Comparison of ENCODE assay signal across 8 cellular contexts in genomic region chr6:158284340-158285210, GRCh38. TPM values are rescaled to one million over a fixed set of nuclear protein-coding genes. Genes with fewer than 3 reads are reported as not detected.
DNase-seq lines count a peak whose midpoint lies in the region; ATAC-seq and TF ChIP-seq lines count a peak whose summit lies in the region.

No MANE protein-coding gene starts in this region.

- BruUV-seq in PC-3 (replicated peaks; lab: Mats Ljungman, UMichigan): no TSS peak

- no peak overlapping the region for H3K4me2 ChIP-seq in PC-3 (ENCODE audit: low read length)

- H3K27me3 ChIP-seq in colonic mucosa (no peaks in the 10 kb centered on the region), PC-3 (ENCODE audit: low read length) (no peaks in the 10 kb centered on the region)

- H3K9ac ChIP-seq in colonic mucosa (ENCODE audit: low read depth in 2 of 2, low read length in 2 of 2): no peak overlapping the region
- H3K9ac ChIP-seq in PC-3 (ENCODE audit: low read length): no peak overlapping the region

- no peaks in the 10 kb centered on the region for H4K20me1 ChIP-seq in PC-3 (ENCODE audit: low read length)

- no peaks in the 10 kb centered on the region for H3K9me2 ChIP-seq in PC-3 (replicated peaks; ENCODE audit: low read length)

- H3K36me3 ChIP-seq in colonic mucosa (no peaks in the 10 kb centered on the region), mesodermal cell (ENCODE audit: control insufficient read depth, insufficient read depth, low read length) (peaks cover 6% of the 10 kb centered on the region), PC-3 (ENCODE audit: low read depth, low read length) (no peaks in the 10 kb centered on the region)

- TF ChIP-seq POLR2A in NB4 (IDR thresholded peaks at IDR 0.05; ENCODE audit: extremely low read depth, insufficient read length): no peak

- DNase-seq in AG20443 (ENCODE audit: low spot score) (peak; percentile 44), NB4 (ENCODE audit: low read depth) (peak; percentile 77), colonic mucosa (no peak), NCI-H128 (lab: John Stamatoyannopoulos, UW; ENCODE audit: unreplicated experiment) (no peak), PC-3 (no peak), SHP77 (lab: John Stamatoyannopoulos, UW) (no peak)

- H3F3A ChIP-seq in PC-3 (ENCODE audit: low read length, unreplicated experiment): no peaks in the 10 kb centered on the region

- WGBS in mesodermal cell (ENCODE audit: insufficient coverage in 2 of 2), 2 experiments: 58 to 70% methylated on average over 9 to 10 of the region's 12 CpGs

- H3K27ac ChIP-seq in colonic mucosa: peak overlapping the region; percentile 29
- H3K27ac ChIP-seq in mesodermal cell (ENCODE audit: low read depth, low read length, severe bottlenecking): peak overlapping the region; percentile 26
- H3K27ac ChIP-seq in PC-3 (ENCODE audit: low read length): no peak overlapping the region

- H3K9me3 ChIP-seq in colonic mucosa (no peaks in the 10 kb centered on the region), mesodermal cell (ENCODE audit: control insufficient read depth, low read length) (no peaks in the 10 kb centered on the region), PC-3 (ENCODE audit: low read length) (no peaks in the 10 kb centered on the region)

- TF ChIP-seq CTCF in NB4 (IDR thresholded peaks at IDR 0.05; ENCODE audit: low read depth, low read length): no peak
- no peak for TF ChIP-seq CTCF in colonic mucosa (IDR thresholded peaks at IDR 0.05)
- TF ChIP-seq CTCF in PC-3 (conservative IDR thresholded peaks at IDR 0.05; ENCODE audit: low read depth, low read length): no peak

- POLR2A ChIA-PET in PC-3 (lab: Charles Lee; ENCODE audit: unreplicated experiment): no interaction called here

- H3K79me2 ChIP-seq in PC-3 (ENCODE audit: low read length): 0 out of 2 replicates have a peak, but pooled peaks cover 4% of the 10 kb centered on the region

- H3K4me1 ChIP-seq in colonic mucosa (peaks cover 3% of the 10 kb centered on the region), mesodermal cell (ENCODE audit: control insufficient read depth, insufficient read depth, low read length, poor library complexity, severe bottlenecking) (peaks cover 6% of the 10 kb centered on the region), PC-3 (ENCODE audit: insufficient read depth, low read length) (peaks cover 5% of the 10 kb centered on the region)

- H3K4me3 ChIP-seq in NB4 (ENCODE audit: low read depth, low read length) (peak overlapping the region; percentile 7), colonic mucosa (no peak overlapping the region), mesodermal cell (ENCODE audit: extremely low read depth, insufficient read depth, low read length, poor library complexity, severe bottlenecking) (no peak overlapping the region), PC-3 (ENCODE audit: low read length) (no peak overlapping the region)

- intact Hi-C loops in colonic mucosa (cut with DNase I) (loop anchor here (5.0 kb wide), 1 partner anchor 52 kb away; no protein-coding TSS in a partner anchor), PC-3 (cut with micrococcal nuclease) (no loop called here)

- no peak overlapping the region for H2AFZ ChIP-seq in PC-3 (ENCODE audit: low read length)

- no peak for ATAC-seq in PC-3
- ATAC-seq in GM19452 (IDR thresholded peaks at IDR 0.05; ENCODE audit: unreplicated experiment): no peak

- CTCF ChIA-PET in PC-3 (lab: Charles Lee): no interaction called here

RNA-seq across cellular contexts. Expression of gene TULP4, which starts 27.7 kb away (rescaled TPM):
- total RNA-seq in colonic mucosa (10 to 100 TPM; 63.1 to 68.0 TPM), PC-3 (2014; rRNA removed) (21.5 and 29.5 TPM in 2 replicates)
- polyA plus RNA-seq in mesodermal cell (2013, experiment 1 of 2): 15.8 TPM
- polyA plus RNA-seq in mesodermal cell (2013, experiment 2 of 2): 17.9 TPM

Comparison
In these comparisons a context has a peak if more than half of its experiments do, and no peak if none do; other contexts are left out.
1. DNase-seq: peak in AG20443 (single experiment) and NB4 (single experiment); none in colonic mucosa (single experiment), NCI-H128 (single experiment), PC-3 (single experiment) and SHP77 (0 of 2).